ENCODE assay signal across 7 cellular contexts in the genomic region with DNA sequence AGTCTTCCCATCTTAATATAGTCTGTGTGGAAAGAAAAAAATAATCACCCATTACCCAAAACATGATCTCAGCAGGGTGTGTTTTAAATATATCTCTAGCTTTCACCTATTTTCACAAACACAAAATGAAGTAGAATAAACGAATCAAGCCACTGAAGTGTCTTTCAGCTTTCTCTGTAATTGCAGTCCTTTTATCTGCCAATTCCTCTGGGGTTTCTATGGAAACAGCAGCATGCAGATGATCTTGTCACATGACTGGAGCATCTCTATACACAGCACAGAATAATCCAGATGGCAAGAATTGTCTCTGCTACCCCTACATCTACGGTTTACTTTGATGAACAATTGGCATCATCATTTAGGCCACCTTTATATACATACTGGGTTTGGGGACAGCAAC. TPM values are rescaled to one million over a fixed set of nuclear protein-coding genes. Genes with fewer than 3 reads are reported as not detected.
DNase-seq lines count a peak whose midpoint lies in the region; ATAC-seq and TF ChIP-seq lines count a peak whose summit lies in the region.
"Not testable (repeated sequence)": the region's sequence is repeated elsewhere in the genome, so short reads cannot be mapped to it uniquely, and the experiment has no call there.

No MANE protein-coding gene starts in this region.

- H3K27me3 ChIP-seq in dorsolateral prefrontal cortex = not testable (repeated sequence)

- peak overlapping the region; percentile 65 to 99 (median 91) for H3K27ac ChIP-seq in dorsolateral prefrontal cortex

- TF ChIP-seq CTCF in dorsolateral prefrontal cortex (IDR thresholded peaks at IDR 0.05 in 54 of 56, conservative IDR thresholded peaks at IDR 0.05 in 2 of 56; ENCODE audit: low read depth in 1 of 56, partially characterized antibody in 56 of 56) = peak in 3 of 56 donors; percentile 6 to 18 (median 10)
- not testable (repeated sequence) for TF ChIP-seq CTCF in mesothelial cell of epicardium (IDR thresholded peaks at IDR 0.05; ENCODE audit: unreplicated experiment)

- H3K27ac Mint-ChIP-seq in T-helper 17 cell (peak overlapping the region; percentile 29), mesothelial cell of epicardium (peak overlapping the region; percentile 1)

- not testable (repeated sequence) for H3K27me3 Mint-ChIP-seq in T-helper 17 cell; mesothelial cell of epicardium (ENCODE audit: low read depth)

- peak; percentile 14 for DNase-seq in DMS 273 (lab: John Stamatoyannopoulos, UW; ENCODE audit: unreplicated experiment)
- DNase-seq in NCI-H1694 (lab: John Stamatoyannopoulos, UW) = peak; percentile 63
- DNase-seq in NCI-H2227 treated with DMSO at 0.1 percent for 48 hours (lab: John Stamatoyannopoulos, UW) = peak; percentile 63
- not testable (repeated sequence) for DNase-seq in T-helper 17 cell; dorsolateral prefrontal cortex; mesothelial cell of epicardium (ENCODE audit: low spot score in 2 of 2, unreplicated experiment in 2 of 2)
- peak; percentile 73 for DNase-seq in pons (ENCODE audit: low spot score)

- not testable (repeated sequence) for H3K4me3 Mint-ChIP-seq in T-helper 17 cell, mesothelial cell of epicardium

- intact Hi-C loops in dorsolateral prefrontal cortex (cut with DNase I) = loop anchor here (10.0 kb wide), 3 partner anchors 49 to 271 kb away; partner anchors contain the start of gene RUSC1 (in 2 of the 2)

- not testable (repeated sequence) for ATAC-seq in T-helper 17 cell

- H3K4me3 ChIP-seq in dorsolateral prefrontal cortex = peak overlapping the region in 10 of 59 donors; percentile 1 to 33 (median 8)

- not testable (repeated sequence) for H3K36me3 Mint-ChIP-seq in T-helper 17 cell (ENCODE audit: low read depth); mesothelial cell of epicardium

- H3K4me1 Mint-ChIP-seq in T-helper 17 cell = not testable (repeated sequence)
- peaks cover 27% of the 10 kb centered on the region for H3K4me1 Mint-ChIP-seq in mesothelial cell of epicardium

- not testable (repeated sequence) for H3K9me3 ChIP-seq in T-helper 17 cell (ENCODE audit: control insufficient read depth, low read length, poor library complexity, severe bottlenecking)

- not testable (repeated sequence) for H3K9me3 Mint-ChIP-seq in mesothelial cell of epicardium

RNA-seq across cellular contexts. Expression of gene MSTO1, which starts 13.9 kb away (rescaled TPM):
- total RNA-seq in T-helper 17 cell = 10 to 100 TPM; 49.2 to 60.1 TPM
- 10 to 100 TPM; 23.5 to 81.8 (median 48.0) TPM for total RNA-seq in dorsolateral prefrontal cortex
- total RNA-seq in mesothelial cell of epicardium = 55.3 to 55.8 TPM (median 55.5 TPM) in 3 replicates

RNA-seq across cellular contexts. Expression of gene ASH1L, which starts 33.5 kb away (rescaled TPM):
- 10 to 100 TPM; 75.5 to 84.6 TPM for total RNA-seq in T-helper 17 cell
- 100 to 1,000 TPM in 119 of 120 experiments, 10 to 100 TPM in 1; 98.7 to 145 (median 120) TPM for total RNA-seq in dorsolateral prefrontal cortex
- total RNA-seq in mesothelial cell of epicardium = 84.5 to 87.9 TPM (median 87.7 TPM) in 3 replicates
